1 cellular context compared by ENCODE assay signal in the genomic region with DNA sequence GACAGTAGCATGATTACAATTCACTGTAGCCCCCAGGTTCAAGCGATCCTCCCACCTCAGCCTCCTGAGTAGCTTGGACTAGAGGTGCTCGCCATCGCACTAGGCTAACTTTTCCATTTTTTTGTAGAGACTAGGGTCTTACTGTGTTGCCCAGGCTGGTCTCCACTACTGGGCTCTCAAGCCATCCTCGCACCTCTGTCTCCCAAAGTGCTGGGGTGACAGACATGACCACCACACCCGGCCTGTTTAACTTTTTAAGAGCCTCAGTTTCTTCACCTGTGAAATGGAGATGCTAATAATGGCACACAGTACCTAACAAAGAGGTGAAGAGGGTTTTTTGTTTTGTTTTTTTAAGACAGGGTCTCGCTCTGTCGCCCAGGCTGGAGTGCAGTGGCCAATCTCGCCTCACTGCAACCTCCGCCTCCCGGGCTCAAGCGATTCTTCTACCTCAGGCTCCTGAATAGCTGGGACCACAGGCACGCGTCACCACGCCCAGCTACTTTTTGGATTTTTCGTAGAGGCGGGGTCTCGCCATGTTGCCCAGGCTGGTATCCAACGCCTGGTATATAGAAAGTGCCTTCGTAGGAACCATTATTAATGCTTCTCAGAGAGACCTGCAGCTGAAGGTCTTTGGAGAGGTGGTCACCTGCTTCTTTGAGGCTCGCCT.
TF ChIP-seq lines count a peak whose summit lies in the region.

No MANE protein-coding gene starts in this region.

TF ChIP-seq in liver, 16 proteins besides CTCF, POLR2A, EP300 and RAD21 (continued from another document):
- TF ChIP-seq FOXA2 (IDR thresholded peaks at IDR 0.05): no peak
- TF ChIP-seq, protein P1, sequence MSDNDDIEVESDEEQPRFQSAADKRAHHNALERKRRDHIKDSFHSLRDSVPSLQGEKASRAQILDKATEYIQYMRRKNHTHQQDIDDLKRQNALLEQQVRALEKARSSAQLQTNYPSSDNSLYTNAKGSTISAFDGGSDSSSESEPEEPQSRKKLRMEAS (IDR thresholded peaks at IDR 0.05): no peak
- no peak for TF ChIP-seq FOXA1 (IDR thresholded peaks at IDR 0.05)
- TF ChIP-seq NR2F2 (IDR thresholded peaks at IDR 0.05): no peak
- TF ChIP-seq, protein P2, sequence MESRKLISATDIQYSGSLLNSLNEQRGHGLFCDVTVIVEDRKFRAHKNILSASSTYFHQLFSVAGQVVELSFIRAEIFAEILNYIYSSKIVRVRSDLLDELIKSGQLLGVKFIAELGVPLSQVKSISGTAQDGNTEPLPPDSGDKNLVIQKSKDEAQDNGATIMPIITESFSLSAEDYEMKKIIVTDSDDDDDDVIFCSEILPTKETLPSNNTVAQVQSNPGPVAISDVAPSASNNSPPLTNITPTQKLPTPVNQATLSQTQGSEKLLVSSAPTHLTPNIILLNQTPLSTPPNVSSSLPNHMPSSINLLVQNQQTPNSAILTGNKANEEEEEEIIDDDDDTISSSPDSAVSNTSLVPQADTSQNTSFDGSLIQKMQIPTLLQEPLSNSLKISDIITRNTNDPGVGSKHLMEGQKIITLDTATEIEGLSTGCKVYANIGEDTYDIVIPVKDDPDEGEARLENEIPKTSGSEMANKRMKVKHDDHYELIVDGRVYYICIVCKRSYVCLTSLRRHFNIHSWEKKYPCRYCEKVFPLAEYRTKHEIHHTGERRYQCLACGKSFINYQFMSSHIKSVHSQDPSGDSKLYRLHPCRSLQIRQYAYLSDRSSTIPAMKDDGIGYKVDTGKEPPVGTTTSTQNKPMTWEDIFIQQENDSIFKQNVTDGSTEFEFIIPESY (IDR thresholded peaks at IDR 0.05): no peak
- TF ChIP-seq JUND (IDR thresholded peaks at IDR 0.05): no peak
- no peak for TF ChIP-seq HNF4A (conservative IDR thresholded peaks at IDR 0.05)
- TF ChIP-seq RXRA (IDR thresholded peaks at IDR 0.05): no peak
- no peak for TF ChIP-seq EGR1 (IDR thresholded peaks at IDR 0.05; ENCODE audit: low read depth in 2 of 2)
- TF ChIP-seq, protein P3, sequence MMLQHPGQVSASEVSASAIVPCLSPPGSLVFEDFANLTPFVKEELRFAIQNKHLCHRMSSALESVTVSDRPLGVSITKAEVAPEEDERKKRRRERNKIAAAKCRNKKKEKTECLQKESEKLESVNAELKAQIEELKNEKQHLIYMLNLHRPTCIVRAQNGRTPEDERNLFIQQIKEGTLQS (IDR thresholded peaks at IDR 0.05): no peak
